In genomic region chr7:23491502-23491901, GRCh38 we compare ENCODE assay signal across 9 cellular contexts. TPM values are rescaled to one million over a fixed set of nuclear protein-coding genes. Genes with fewer than 3 reads are reported as not detected.
A peak's percentile ranks its signal among the peaks of the same experiment; 100 is the strongest.
DNase-seq lines count a peak whose midpoint lies in the region; ATAC-seq and TF ChIP-seq lines count a peak whose summit lies in the region.
"Had no signal": no experiment of that assay in that cellular context is flagged by ENCODE, and none has a peak within 500 bp of the region (broad histone marks: within the 10 kb centered on the region; RNA-seq: fewer than 3 reads in every experiment).

No MANE protein-coding gene starts in this region.

- no peak for TF ChIP-seq POLR2A in gastrocnemius medialis (IDR thresholded peaks at IDR 0.05)

- H3K9ac ChIP-seq in HUES48 (ENCODE audit: low read depth, low read length) = no peak overlapping the region

- TF ChIP-seq CTCF in CD8-positive, alpha-beta T cell (IDR thresholded peaks at IDR 0.05) = no peak
- no peak for TF ChIP-seq CTCF in gastrocnemius medialis (IDR thresholded peaks at IDR 0.05 in 4 of 5, conservative IDR thresholded peaks at IDR 0.05 in 1 of 5)

- no peak overlapping the region for H3K27ac Mint-ChIP-seq in CD8-positive, alpha-beta T cell
- no peak overlapping the region for H3K27ac Mint-ChIP-seq in activated CD4-positive, alpha-beta memory T cell treated with anti-CD3 and anti-CD28 coated beads, Interleukin-2, amount 10 ng/mL, durations not matched to agents 7 days and 5 days
- no peak overlapping the region for H3K27ac Mint-ChIP-seq in memory B cell

- no peaks in the 10 kb centered on the region for H3K9me3 ChIP-seq in CD8-positive, alpha-beta T cell (ENCODE audit: low read length)
- H3K9me3 ChIP-seq in HUES48 (ENCODE audit: control insufficient read depth, insufficient read depth, low read length) (no peaks in the 10 kb centered on the region), gastrocnemius medialis (no peaks in the 10 kb centered on the region)

- no peak for DNase-seq in CD8-positive, alpha-beta T cell
- DNase-seq in activated CD4-positive, alpha-beta memory T cell treated with anti-CD3 and anti-CD28 coated beads, Interleukin-2, amount 10 ng/mL, durations not matched to agents 7 days and 5 days = no peak
- DNase-seq in memory B cell (ENCODE audit: low spot score in 2 of 2) (no peak), gastrocnemius medialis (no peak)
- DNase-seq: mammary epithelial cell had no signal

- H3K4me3 Mint-ChIP-seq in CD8-positive, alpha-beta T cell = peak overlapping the region; percentile 3
- peak overlapping the region; percentile 79 for H3K4me3 Mint-ChIP-seq in activated CD4-positive, alpha-beta memory T cell treated with anti-CD3 and anti-CD28 coated beads, Interleukin-2, amount 10 ng/mL, durations not matched to agents 7 days and 5 days
- peak overlapping the region; percentile 83 for H3K4me3 Mint-ChIP-seq in memory B cell

- H3K27ac ChIP-seq in CD8-positive, alpha-beta T cell (ENCODE audit: low read depth, low read length) = no peak overlapping the region
- H3K27ac ChIP-seq in HUES48 (ENCODE audit: low read depth, low read length) (no peak overlapping the region), gastrocnemius medialis (no peak overlapping the region)

- POLR2A ChIA-PET in CD8-positive, alpha-beta T cell (lab: Charles Lee) = interaction anchor here (1.4 to 1.8 kb wide), 2 partner anchors 12 to 29 kb away, joined by 4 to 5 read pairs; no protein-coding TSS in a partner anchor
- POLR2A ChIA-PET in activated CD4-positive, alpha-beta memory T cell treated with anti-CD3 and anti-CD28 coated beads, Interleukin-2, amount 10 ng/mL, durations not matched to agents 7 days and 5 days (lab: Charles Lee) = interaction anchor here (1.5 to 1.8 kb wide), 4 partner anchors 17 to 34 kb away, joined by 3 to 6 read pairs (median 5); no protein-coding TSS in a partner anchor

- intact Hi-C loops in CD8-positive, alpha-beta T cell (cut with DNase I, micrococcal nuclease) = loop anchor here (5.0 kb wide), 2 partner anchors 36 to 194 kb away; partner anchors contain the start of gene MALSU1 (in 1 of the 2)
- intact Hi-C loops in gastrocnemius medialis (cut with DNase I; ENCODE audit: low total_unique reads) = no loop called here

- CTCF ChIA-PET in CD8-positive, alpha-beta T cell (lab: Charles Lee) = no interaction called here
- CTCF ChIA-PET in activated CD4-positive, alpha-beta memory T cell treated with anti-CD3 and anti-CD28 coated beads, Interleukin-2, amount 10 ng/mL, durations not matched to agents 7 days and 5 days (lab: Charles Lee) = no interaction called here

- in situ Hi-C loops in gastrocnemius medialis (cut with MboI; ENCODE audit: low sequenced_read_pairs in 4 of 4) = no loop called here

- H3K27me3 ChIP-seq in CD8-positive, alpha-beta T cell (ENCODE audit: insufficient read depth, low read length) = no peaks in the 10 kb centered on the region
- H3K27me3 ChIP-seq in HUES48 (ENCODE audit: control insufficient read depth, insufficient read depth, low read length) = no peaks in the 10 kb centered on the region
- H3K27me3 ChIP-seq in gastrocnemius medialis = peaks cover 0 to 5% (median 0%) of the 10 kb centered on the region in 3 donors
- H3K27me3 ChIP-seq: dorsolateral prefrontal cortex had no signal

- peaks cover 12% of the 10 kb centered on the region for H3K4me1 ChIP-seq in CD8-positive, alpha-beta T cell (ENCODE audit: insufficient read depth, low read length)
- H3K4me1 ChIP-seq in HUES48 (ENCODE audit: control insufficient read depth, insufficient read depth, low read length) (no peaks in the 10 kb centered on the region), gastrocnemius medialis (no peaks in the 10 kb centered on the region)

- no peaks in the 10 kb centered on the region for H3K9me3 Mint-ChIP-seq in CD8-positive, alpha-beta T cell
- no peaks in the 10 kb centered on the region for H3K9me3 Mint-ChIP-seq in activated CD4-positive, alpha-beta memory T cell treated with anti-CD3 and anti-CD28 coated beads, Interleukin-2, amount 10 ng/mL, durations not matched to agents 7 days and 5 days
- no peaks in the 10 kb centered on the region for H3K9me3 Mint-ChIP-seq in memory B cell

- peaks cover 2% of the 10 kb centered on the region for H3K36me3 Mint-ChIP-seq in CD8-positive, alpha-beta T cell
- H3K36me3 Mint-ChIP-seq in activated CD4-positive, alpha-beta memory T cell treated with anti-CD3 and anti-CD28 coated beads, Interleukin-2, amount 10 ng/mL, durations not matched to agents 7 days and 5 days (ENCODE audit: low read depth) = peaks cover 9% of the 10 kb centered on the region
- no peaks in the 10 kb centered on the region for H3K36me3 Mint-ChIP-seq in memory B cell

- H3K4me3 ChIP-seq in CD8-positive, alpha-beta T cell (ENCODE audit: low read depth, low read length) = no peak overlapping the region
- H3K4me3 ChIP-seq in HUES48 (ENCODE audit: low read depth, low read length) (0 out of 2 replicates have a peak overlapping the region, but pooled peaks have one; percentile 55), gastrocnemius medialis (no peak overlapping the region)

- H3K27me3 Mint-ChIP-seq in CD8-positive, alpha-beta T cell (ENCODE audit: low read depth) = no peaks in the 10 kb centered on the region
- H3K27me3 Mint-ChIP-seq in activated CD4-positive, alpha-beta memory T cell treated with anti-CD3 and anti-CD28 coated beads, Interleukin-2, amount 10 ng/mL, durations not matched to agents 7 days and 5 days = no peaks in the 10 kb centered on the region
- H3K27me3 Mint-ChIP-seq in memory B cell = no peaks in the 10 kb centered on the region

- no peaks in the 10 kb centered on the region for H3K36me3 ChIP-seq in CD8-positive, alpha-beta T cell (ENCODE audit: insufficient read depth, low read length)
- H3K36me3 ChIP-seq in HUES48 (ENCODE audit: control insufficient read depth, insufficient read depth, low read length) (no peaks in the 10 kb centered on the region), gastrocnemius medialis (no peaks in the 10 kb centered on the region)

- no peak for ATAC-seq in CD8-positive, alpha-beta T cell
- ATAC-seq in memory B cell (ENCODE audit: low read depth) = no peak
- ATAC-seq in GM19351 (IDR thresholded peaks at IDR 0.05; ENCODE audit: unreplicated experiment) = no peak
- ATAC-seq in gastrocnemius medialis = no peak
- no peak for ATAC-seq in GM19328 (IDR thresholded peaks at IDR 0.05; ENCODE audit: unreplicated experiment)

- peaks cover 3% of the 10 kb centered on the region for H3K4me1 Mint-ChIP-seq in CD8-positive, alpha-beta T cell (ENCODE audit: low read depth)
- H3K4me1 Mint-ChIP-seq in activated CD4-positive, alpha-beta memory T cell treated with anti-CD3 and anti-CD28 coated beads, Interleukin-2, amount 10 ng/mL, durations not matched to agents 7 days and 5 days = peaks cover 6% of the 10 kb centered on the region
- H3K4me1 Mint-ChIP-seq in memory B cell = no peaks in the 10 kb centered on the region

RNA-seq across cellular contexts. Expression of gene IGF2BP3, which starts 21.2 kb away (rescaled TPM):
- not detected for total RNA-seq in CD8-positive, alpha-beta T cell
- under 1 TPM; 0.48 to 0.68 TPM for total RNA-seq in activated CD4-positive, alpha-beta memory T cell treated with anti-CD3 and anti-CD28 coated beads, Interleukin-2, amount 10 ng/mL, durations not matched to agents 7 days and 5 days
- under 1 TPM in 1 of 4 donors, not detected in 3; 0.51 TPM for total RNA-seq in gastrocnemius medialis

RNA-seq across cellular contexts. Expression of gene TRA2A, which starts 40.3 kb away (rescaled TPM):
- total RNA-seq in CD8-positive, alpha-beta T cell = 100 to 1,000 TPM; 258 to 271 TPM
- 100 to 1,000 TPM in 1 of 2 experiments, 10 to 100 TPM in 1; 98.1 to 104 TPM for total RNA-seq in activated CD4-positive, alpha-beta memory T cell treated with anti-CD3 and anti-CD28 coated beads, Interleukin-2, amount 10 ng/mL, durations not matched to agents 7 days and 5 days
- total RNA-seq in gastrocnemius medialis = 1 to 10 TPM; 4.8 to 6.4 (median 5.7) TPM

Comparison
In these comparisons a context has a peak if more than half of its experiments do, and no peak if none do; other contexts are left out.
1. H3K4me3 Mint-ChIP-seq: peak in every context shown above with its lines; median percentile 83 in memory B cell; 79 in activated CD4-positive, alpha-beta memory T cell treated with anti-CD3 and anti-CD28 coated beads, Interleukin-2, amount 10 ng/mL, durations not matched to agents 7 days and 5 days; 3 in CD8-positive, alpha-beta T cell.
2. RNA of gene TRA2A, which starts 40.3 kb away (total RNA-seq): 258 to 271 TPM in CD8-positive, alpha-beta T cell and 98.1 to 104 TPM in activated CD4-positive, alpha-beta memory T cell treated with anti-CD3 and anti-CD28 coated beads, Interleukin-2, amount 10 ng/mL, durations not matched to agents 7 days and 5 days; 4.8 to 6.4 TPM in gastrocnemius medialis; every median in the first group is over 10 times any median in the second.